In genomic region chr21:33099131-33099530, GRCh38 we compare ENCODE assay signal across 1 cellular context.
TF ChIP-seq lines count a peak whose summit lies in the region.

No MANE protein-coding gene starts in this region.

TF ChIP-seq in H1, 55 proteins besides CTCF, POLR2A, EP300 and RAD21 (continued from another document):
- TF ChIP-seq GABPA (IDR thresholded peaks at IDR 0.05; ENCODE audit: borderline replicate concordance, insufficient read depth, low read length) (no peak), TAF1 (IDR thresholded peaks at IDR 0.05; ENCODE audit: low read depth, low read length) (no peak), YY1 (IDR thresholded peaks at IDR 0.05; ENCODE audit: low read depth, low read length) (no peak), HDAC2 (IDR thresholded peaks at IDR 0.05; ENCODE audit: borderline replicate concordance in 1 of 2, low read depth in 2 of 2, low read length in 2 of 2) (no peak), TAF7 (optimal IDR thresholded peaks at IDR 0.05; ENCODE audit: borderline replicate concordance, low read depth, low read length) (no peak), RXRA (IDR thresholded peaks at IDR 0.05; ENCODE audit: insufficient read depth, low read depth, low read length) (no peak)
